Comparison of ENCODE assay signal across 8 cellular contexts in the genomic region with DNA sequence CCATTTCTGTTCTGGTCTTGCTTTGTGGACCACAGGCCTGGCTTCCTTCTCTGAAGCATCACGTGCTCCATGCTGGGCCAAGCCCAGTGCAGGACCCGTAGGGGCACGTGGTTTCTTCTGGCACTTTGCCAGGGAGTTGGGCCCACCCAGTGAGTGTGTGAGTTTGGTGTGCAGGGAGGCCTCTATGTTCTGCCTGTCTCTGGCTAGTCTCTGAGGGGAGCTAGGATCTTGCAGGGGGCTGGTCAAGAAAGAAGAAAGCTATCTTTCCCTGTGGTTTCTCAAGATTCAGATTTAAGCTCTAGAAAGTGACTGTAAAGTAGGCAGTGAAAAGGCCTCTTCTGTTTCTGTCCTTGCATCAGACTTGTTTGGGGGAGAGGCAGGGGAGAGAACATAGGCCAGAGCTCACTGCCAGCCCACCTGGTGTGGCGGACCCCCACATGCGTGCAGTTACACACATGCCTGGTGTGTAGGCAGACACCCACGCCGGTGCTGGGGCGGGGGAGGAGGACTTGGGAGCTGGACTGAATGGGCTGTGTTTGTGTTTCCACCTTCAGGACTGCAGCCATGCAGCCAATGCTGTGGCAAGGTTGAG. TPM values are rescaled to one million over a fixed set of nuclear protein-coding genes. Genes with fewer than 3 reads are reported as not detected.
DNase-seq lines count a peak whose midpoint lies in the region; ATAC-seq and TF ChIP-seq lines count a peak whose summit lies in the region.

No MANE protein-coding gene starts in this region.

- peaks cover 89% of the 10 kb centered on the region for H3K4me1 Mint-ChIP-seq in activated T-cell treated with anti-CD3 and anti-CD28 coated beads, Interleukin-2, amount 50 U/mL, for 4 hours (ENCODE audit: low read depth)

- no peak for TF ChIP-seq CTCF in sigmoid colon (IDR thresholded peaks at IDR 0.05)

- H3K36me3 ChIP-seq in sigmoid colon, result peaks cover 0 to 16% (median 8%) of the 10 kb centered on the region in 4 donors

- no peaks in the 10 kb centered on the region for H3K27me3 ChIP-seq in sigmoid colon

- TF ChIP-seq EP300 in sigmoid colon (IDR thresholded peaks at IDR 0.05), result no peak

- no peak for TF ChIP-seq POLR2A in sigmoid colon (IDR thresholded peaks at IDR 0.05)

- H3K4me1 ChIP-seq in sigmoid colon, result peaks cover 0 to 89% (median 79%) of the 10 kb centered on the region in 4 donors

- ATAC-seq in activated T-cell treated with anti-CD3 and anti-CD28 coated beads, Interleukin-2, amount 50 U/mL, for 4 hours, result peak; percentile 36 to 38
- ATAC-seq in Right ventricle myocardium superior (ENCODE audit: poor library complexity) (peak; percentile 49), GM21528 (IDR thresholded peaks at IDR 0.05; ENCODE audit: low FRiP score, unreplicated experiment) (no peak)

- H3K9me3 ChIP-seq in sigmoid colon, result no peaks in the 10 kb centered on the region

- H3K9me3 Mint-ChIP-seq in activated T-cell treated with anti-CD3 and anti-CD28 coated beads, Interleukin-2, amount 50 U/mL, for 4 hours, result no peaks in the 10 kb centered on the region

- WGBS in sigmoid colon, 2 donors, result 36 to 47% methylated on average over 8 of the region's 8 CpGs

- DNase-seq in activated CD8-positive, alpha-beta memory T cell treated with anti-CD3 and anti-CD28 coated beads for 24 hours, result peak; percentile 85
- no peak for DNase-seq in activated CD8-positive, alpha-beta memory T cell treated with anti-CD3 and anti-CD28 coated beads, Interleukin-2, amount 50 U/mL, for 4 hours
- DNase-seq in activated T-cell treated with anti-CD3 and anti-CD28 coated beads, Interleukin-2, amount 50 U/mL, for 4 hours, result no peak
- DNase-seq in Right ventricle myocardium superior, result peak; percentile 83
- DNase-seq in sigmoid colon, result peak; percentile 92
- no peak for DNase-seq in NCI-H2107 treated with DMSO at 0.1 percent for 48 hours (lab: John Stamatoyannopoulos, UW; ENCODE audit: unreplicated experiment)
- no peak for DNase-seq in DMS53 treated with DMSO at 0.1 percent for 48 hours (lab: John Stamatoyannopoulos, UW; ENCODE audit: unreplicated experiment)

- H3K36me3 Mint-ChIP-seq in activated T-cell treated with anti-CD3 and anti-CD28 coated beads, Interleukin-2, amount 50 U/mL, for 4 hours (ENCODE audit: insufficient read depth), result peaks cover 13% of the 10 kb centered on the region

- intact Hi-C loops in Right ventricle myocardium superior (cut with DNase I), result no loop called here
- intact Hi-C loops in sigmoid colon (cut with DNase I), result no loop called here

- no peaks in the 10 kb centered on the region for H3K27me3 Mint-ChIP-seq in activated T-cell treated with anti-CD3 and anti-CD28 coated beads, Interleukin-2, amount 50 U/mL, for 4 hours (ENCODE audit: low read depth)

- H3K27ac ChIP-seq in sigmoid colon, result peak overlapping the region; percentile 59 to 74 (median 70)

- no peak overlapping the region for H3K4me3 Mint-ChIP-seq in activated T-cell treated with anti-CD3 and anti-CD28 coated beads, Interleukin-2, amount 50 U/mL, for 4 hours

- H3K4me3 ChIP-seq in sigmoid colon, result no peak overlapping the region

RNA-seq across cellular contexts. Expression of a gene that starts 11.8 kb away (rescaled TPM):
- total RNA-seq in activated T-cell treated with anti-CD3 and anti-CD28 coated beads, Interleukin-2, amount 50 U/mL, for 4 hours, result 100 to 1,000 TPM in 1 of 3 donors, 10 to 100 TPM in 2; 74.7 to 109 (median 88.2) TPM
- total RNA-seq in Right ventricle myocardium superior (31.7 TPM), sigmoid colon (10 to 100 TPM; 27.6 to 64.8 (median 42.2) TPM)
- polyA plus RNA-seq in sigmoid colon, result 100 to 1,000 TPM; 122 to 205 (median 182) TPM

RNA-seq across cellular contexts. Expression of a gene that starts 28.2 kb away (rescaled TPM):
- total RNA-seq in activated T-cell treated with anti-CD3 and anti-CD28 coated beads, Interleukin-2, amount 50 U/mL, for 4 hours, result 1,000 to 10,000 TPM; 2,350 to 2,556 (median 2,362) TPM
- 767 TPM for total RNA-seq in Right ventricle myocardium superior
- 1,000 to 10,000 TPM; 1,692 to 2,841 (median 2,464) TPM for total RNA-seq in sigmoid colon
- 1,000 to 10,000 TPM; 2,289 to 3,780 (median 2,728) TPM for polyA plus RNA-seq in sigmoid colon

RNA-seq across cellular contexts. Expression of a gene that starts 56.6 kb away (rescaled TPM):
- 10 to 100 TPM; 32.7 to 36.5 (median 32.9) TPM for total RNA-seq in activated T-cell treated with anti-CD3 and anti-CD28 coated beads, Interleukin-2, amount 50 U/mL, for 4 hours
- total RNA-seq in Right ventricle myocardium superior, result 7.6 TPM
- total RNA-seq in sigmoid colon, result 10 to 100 TPM; 15.6 to 32.4 (median 17.3) TPM
- polyA plus RNA-seq in sigmoid colon, result 10 to 100 TPM; 11.3 to 16.4 (median 11.4) TPM

Comparison
In these comparisons a context has a peak if more than half of its experiments do, and no peak if none do; other contexts are left out.
1. DNase-seq: peak in activated CD8-positive, alpha-beta memory T cell treated with anti-CD3 and anti-CD28 coated beads for 24 hours (single experiment), Right ventricle myocardium superior (single experiment) and sigmoid colon (single experiment); none in activated CD8-positive, alpha-beta memory T cell treated with anti-CD3 and anti-CD28 coated beads, Interleukin-2, amount 50 U/mL, for 4 hours (single experiment), activated T-cell treated with anti-CD3 and anti-CD28 coated beads, Interleukin-2, amount 50 U/mL, for 4 hours (single experiment), NCI-H2107 treated with DMSO at 0.1 percent for 48 hours (single experiment) and DMS53 treated with DMSO at 0.1 percent for 48 hours (single experiment).